24 cellular contexts compared by ENCODE assay signal in genomic region chr3:45387171-45387570, GRCh38. TPM values are rescaled to one million over a fixed set of nuclear protein-coding genes. Genes with fewer than 3 reads are reported as not detected.
DNase-seq lines count a peak whose midpoint lies in the region; ATAC-seq and TF ChIP-seq lines count a peak whose summit lies in the region.
"Had no signal": no experiment of that assay in that cellular context is flagged by ENCODE, and none has a peak within 500 bp of the region (broad histone marks: within the 10 kb centered on the region; RNA-seq: fewer than 3 reads in every experiment).

No MANE protein-coding gene starts in this region.

- no peak for TF ChIP-seq CTCF in activated CD8-positive, alpha-beta T cell treated with anti-CD3 and anti-CD28 coated beads for 36 hours (IDR thresholded peaks at IDR 0.05)
- TF ChIP-seq CTCF in PC-3 (conservative IDR thresholded peaks at IDR 0.05; ENCODE audit: low read depth, low read length) (no peak), endothelial cell (IDR thresholded peaks at IDR 0.05; ENCODE audit: unreplicated experiment) (no peak), osteocyte (IDR thresholded peaks at IDR 0.05) (no peak)

- H3K4me2 ChIP-seq in PC-3 (ENCODE audit: low read length) = no peak overlapping the region

- H3K27ac Mint-ChIP-seq in activated CD8-positive, alpha-beta T cell treated with anti-CD3 and anti-CD28 coated beads, Interleukin-2, amount 10 ng/mL, durations not matched to agents 7 days and 5 days = no peak overlapping the region
- H3K27ac Mint-ChIP-seq in activated CD8-positive, alpha-beta T cell treated with anti-CD3 and anti-CD28 coated beads for 36 hours = no peak overlapping the region
- H3K27ac Mint-ChIP-seq in endothelial cell (ENCODE audit: unreplicated experiment) (no peak overlapping the region), osteocyte (ENCODE audit: unreplicated experiment) (no peak overlapping the region)
- H3K27ac Mint-ChIP-seq: activated T-helper 2 cell treated with anti-CD3 and anti-CD28 coated beads, Interferon-gamma antibody, Interleukin-2, Interleukin-4, amounts not matched to agents 10 μg/mL and 5 μg/mL and 100 μg/mL, durations not matched to agents 14 hours and 24 hours and 36 hours; stimulated activated naive CD8-positive, alpha-beta T cell treated with anti-CD3 and anti-CD28 coated beads, Interleukin-15, Interleukin-2, amounts not matched to agents 100 ng/mL and 50 ng/mL, for 24 hours had no signal

- no peaks in the 10 kb centered on the region for H4K20me1 ChIP-seq in PC-3 (ENCODE audit: low read length)

- H3K4me3 Mint-ChIP-seq in activated CD8-positive, alpha-beta T cell treated with anti-CD3 and anti-CD28 coated beads, Interleukin-2, amount 10 ng/mL, durations not matched to agents 7 days and 5 days = peak overlapping the region; percentile 99
- no peak overlapping the region for H3K4me3 Mint-ChIP-seq in activated CD8-positive, alpha-beta T cell treated with anti-CD3 and anti-CD28 coated beads for 36 hours
- H3K4me3 Mint-ChIP-seq in endothelial cell (ENCODE audit: unreplicated experiment) (peak overlapping the region; percentile 42), osteocyte (ENCODE audit: unreplicated experiment) (peak overlapping the region; percentile 99)

- peaks cover 27% of the 10 kb centered on the region for H3K79me2 ChIP-seq in PC-3 (ENCODE audit: low read length)

- no TSS peak for BruUV-seq in PC-3 (replicated peaks; lab: Mats Ljungman, UMichigan)

- POLR2A ChIA-PET in activated CD8-positive, alpha-beta T cell treated with anti-CD3 and anti-CD28 coated beads, Interleukin-2, amount 10 ng/mL, durations not matched to agents 7 days and 5 days (lab: Charles Lee) = no interaction called here
- POLR2A ChIA-PET in activated CD8-positive, alpha-beta T cell treated with anti-CD3 and anti-CD28 coated beads for 36 hours (lab: Charles Lee) = interaction anchor here (1.1 kb wide), 1 partner anchor 272 kb away, joined by 6 read pairs; no protein-coding TSS in a partner anchor
- POLR2A ChIA-PET in PC-3 (lab: Charles Lee; ENCODE audit: unreplicated experiment) = interaction anchor here (0.7 kb wide), 1 partner anchor 70 kb away, joined by 3 read pairs; no protein-coding TSS in a partner anchor

- H3F3A ChIP-seq in PC-3 (ENCODE audit: low read length, unreplicated experiment) = no peaks in the 10 kb centered on the region

- CTCF ChIA-PET in activated CD8-positive, alpha-beta T cell treated with anti-CD3 and anti-CD28 coated beads, Interleukin-2, amount 10 ng/mL, durations not matched to agents 7 days and 5 days (lab: Charles Lee) = interaction anchor here (1.5 kb wide), 1 partner anchor 177 kb away, joined by 3 read pairs; no protein-coding TSS in a partner anchor
- CTCF ChIA-PET in activated CD8-positive, alpha-beta T cell treated with anti-CD3 and anti-CD28 coated beads for 36 hours (lab: Charles Lee) = no interaction called here
- CTCF ChIA-PET in PC-3 (lab: Charles Lee) = no interaction called here

- H3K27me3 Mint-ChIP-seq in activated CD8-positive, alpha-beta T cell treated with anti-CD3 and anti-CD28 coated beads, Interleukin-2, amount 10 ng/mL, durations not matched to agents 7 days and 5 days (ENCODE audit: low read depth) = peaks cover 25% of the 10 kb centered on the region
- no peaks in the 10 kb centered on the region for H3K27me3 Mint-ChIP-seq in activated CD8-positive, alpha-beta T cell treated with anti-CD3 and anti-CD28 coated beads for 36 hours
- H3K27me3 Mint-ChIP-seq in endothelial cell (ENCODE audit: unreplicated experiment) (no peaks in the 10 kb centered on the region), osteocyte (ENCODE audit: unreplicated experiment) (peaks cover 21% of the 10 kb centered on the region)

- peaks cover 22% of the 10 kb centered on the region for H3K4me1 Mint-ChIP-seq in activated CD8-positive, alpha-beta T cell treated with anti-CD3 and anti-CD28 coated beads, Interleukin-2, amount 10 ng/mL, durations not matched to agents 7 days and 5 days (ENCODE audit: low read depth)
- peaks cover 14% of the 10 kb centered on the region for H3K4me1 Mint-ChIP-seq in activated CD8-positive, alpha-beta T cell treated with anti-CD3 and anti-CD28 coated beads for 36 hours (ENCODE audit: low read depth)
- H3K4me1 Mint-ChIP-seq in endothelial cell (ENCODE audit: unreplicated experiment) (peaks cover 8% of the 10 kb centered on the region), osteocyte (ENCODE audit: unreplicated experiment) (peaks cover 16% of the 10 kb centered on the region)

- H3K36me3 Mint-ChIP-seq in activated CD8-positive, alpha-beta T cell treated with anti-CD3 and anti-CD28 coated beads, Interleukin-2, amount 10 ng/mL, durations not matched to agents 7 days and 5 days (ENCODE audit: low read depth) = peaks cover 9% of the 10 kb centered on the region
- H3K36me3 Mint-ChIP-seq in activated CD8-positive, alpha-beta T cell treated with anti-CD3 and anti-CD28 coated beads for 36 hours (ENCODE audit: low read depth) = no peaks in the 10 kb centered on the region
- H3K36me3 Mint-ChIP-seq in endothelial cell (ENCODE audit: low read depth, unreplicated experiment) (no peaks in the 10 kb centered on the region), osteocyte (ENCODE audit: unreplicated experiment) (peaks cover 3% of the 10 kb centered on the region)

- H3K27me3 ChIP-seq in PC-3 (ENCODE audit: low read length) = no peaks in the 10 kb centered on the region
- H3K27me3 ChIP-seq: heart right ventricle, right atrium auricular region, tibial nerve had no signal

- H3K27ac ChIP-seq in PC-3 (ENCODE audit: low read length) = no peak overlapping the region
- H3K27ac ChIP-seq: tibial nerve had no signal

- H3K9me2 ChIP-seq in PC-3 (replicated peaks; ENCODE audit: low read length) = no peaks in the 10 kb centered on the region

- H3K36me3 ChIP-seq in PC-3 (ENCODE audit: low read depth, low read length) = peaks cover 5% of the 10 kb centered on the region

- no peaks in the 10 kb centered on the region for H3K9me3 ChIP-seq in PC-3 (ENCODE audit: low read length)
- H3K9me3 ChIP-seq: heart right ventricle, left ventricle myocardium inferior, mucosa of descending colon, right atrium auricular region, tibial nerve had no signal

- H2AFZ ChIP-seq in PC-3 (ENCODE audit: low read length) = no peak overlapping the region

- no peak overlapping the region for H3K4me3 ChIP-seq in PC-3 (ENCODE audit: low read length)
- H3K4me3 ChIP-seq: mucosa of descending colon had no signal

- no peak for ATAC-seq in activated CD8-positive, alpha-beta T cell treated with anti-CD3 and anti-CD28 coated beads, Interleukin-2, amount 10 ng/mL, durations not matched to agents 7 days and 5 days
- ATAC-seq in activated CD8-positive, alpha-beta T cell treated with anti-CD3 and anti-CD28 coated beads for 36 hours = no peak
- ATAC-seq in PC-3 = no peak

- no peak overlapping the region for H3K9ac ChIP-seq in PC-3 (ENCODE audit: low read length)

- H3K4me1 ChIP-seq in PC-3 (ENCODE audit: insufficient read depth, low read length) = peaks cover 17% of the 10 kb centered on the region

- no peaks in the 10 kb centered on the region for H3K9me3 Mint-ChIP-seq in activated CD8-positive, alpha-beta T cell treated with anti-CD3 and anti-CD28 coated beads, Interleukin-2, amount 10 ng/mL, durations not matched to agents 7 days and 5 days (ENCODE audit: insufficient read depth)
- no peaks in the 10 kb centered on the region for H3K9me3 Mint-ChIP-seq in activated CD8-positive, alpha-beta T cell treated with anti-CD3 and anti-CD28 coated beads for 36 hours
- H3K9me3 Mint-ChIP-seq in endothelial cell (ENCODE audit: unreplicated experiment) (no peaks in the 10 kb centered on the region), osteocyte (ENCODE audit: unreplicated experiment) (no peaks in the 10 kb centered on the region)
- H3K9me3 Mint-ChIP-seq: activated T-helper 2 cell treated with anti-CD3 and anti-CD28 coated beads, Interferon-gamma antibody, Interleukin-2, Interleukin-4, amounts not matched to agents 10 μg/mL and 5 μg/mL and 100 μg/mL, durations not matched to agents 14 hours and 24 hours and 36 hours; stimulated activated naive CD8-positive, alpha-beta T cell treated with anti-CD3 and anti-CD28 coated beads, Interleukin-15, Interleukin-2, amounts not matched to agents 100 ng/mL and 50 ng/mL, for 24 hours had no signal

- no peak for DNase-seq in activated CD8-positive, alpha-beta T cell treated with anti-CD3 and anti-CD28 coated beads, Interleukin-2, amount 10 ng/mL, durations not matched to agents 7 days and 5 days
- no peak for DNase-seq in activated CD8-positive, alpha-beta T cell treated with anti-CD3 and anti-CD28 coated beads for 36 hours
- DNase-seq in PC-3 (peak; percentile 20), endothelial cell (ENCODE audit: low spot score) (no peak), osteocyte (ENCODE audit: extremely low spot score, unreplicated experiment) (no peak), pons (ENCODE audit: low spot score) (no peak), NOMO-1 treated with DMSO at 0.1 percent for 48 hours (lab: John Stamatoyannopoulos, UW; ENCODE audit: unreplicated experiment) (no peak), NCI-H1436 (lab: John Stamatoyannopoulos, UW) (no peak)
- DNase-seq: activated CD4-positive, alpha-beta T cell treated with anti-CD3 and anti-CD28 coated beads for 48 hours; amniotic stem cell; heart right ventricle; left ventricle myocardium inferior; mucosa of descending colon; NCI-H1092; NCI-H2029; NCI-H2227 treated with DMSO at 0.1 percent for 48 hours; NCI-H82; nucleus accumbens; SIG-M5; stimulated activated CD4-positive, alpha-beta T cell treated with anti-CD3 and anti-CD28 coated beads, Interleukin-12 subunit alpha, Interleukin-12 subunit beta, amount 100 ng/mL, for 4 hours had no signal

- intact Hi-C loops in activated CD8-positive, alpha-beta T cell treated with anti-CD3 and anti-CD28 coated beads for 36 hours (cut with micrococcal nuclease) = no loop called here
- intact Hi-C loops in PC-3 (cut with micrococcal nuclease) = no loop called here

RNA-seq across cellular contexts. Expression of gene LARS2, which starts 1.2 kb away (rescaled TPM):
- total RNA-seq in activated CD8-positive, alpha-beta T cell treated with anti-CD3 and anti-CD28 coated beads, Interleukin-2, amount 10 ng/mL, durations not matched to agents 7 days and 5 days = 10 to 100 TPM; 29.0 to 32.1 TPM
- total RNA-seq in activated CD8-positive, alpha-beta T cell treated with anti-CD3 and anti-CD28 coated beads for 36 hours = 10 to 100 TPM; 29.2 to 33.1 TPM
- 29.8 and 34.3 TPM in 2 replicates for total RNA-seq in PC-3 (2014; rRNA removed)
- 22.5 TPM for total RNA-seq in endothelial cell (ENCODE audit: unreplicated experiment)
- total RNA-seq in osteocyte = 18.8 and 20.8 TPM in 2 replicates
